10 cellular contexts compared by ENCODE assay signal in genomic region chr18:36352384-36352783, GRCh38. TPM values are rescaled to one million over a fixed set of nuclear protein-coding genes. Genes with fewer than 3 reads are reported as not detected.
DNase-seq lines count a peak whose midpoint lies in the region; ATAC-seq and TF ChIP-seq lines count a peak whose summit lies in the region.
"Had no signal": no experiment of that assay in that cellular context is flagged by ENCODE, and none has a peak within 500 bp of the region (broad histone marks: within the 10 kb centered on the region; RNA-seq: fewer than 3 reads in every experiment).

No MANE protein-coding gene starts in this region.

- H3K4me3 ChIP-seq in epithelial cell of proximal tubule (ENCODE audit: low read depth, low read length) (no peak overlapping the region), Karpas-422 (ENCODE audit: low read length) (no peak overlapping the region)

- no peaks in the 10 kb centered on the region for H3K79me2 ChIP-seq in Karpas-422 (ENCODE audit: low read length)

- H3K27ac ChIP-seq in Karpas-422 (ENCODE audit: low read length): no peak overlapping the region

- no peak overlapping the region for H2AFZ ChIP-seq in Karpas-422 (ENCODE audit: low read length)

- H3K9ac ChIP-seq in Karpas-422 (ENCODE audit: low read length): no peak overlapping the region

- ATAC-seq in GM21447 (IDR thresholded peaks at IDR 0.05; ENCODE audit: unreplicated experiment) (no peak), HG02678 (IDR thresholded peaks at IDR 0.05; ENCODE audit: unreplicated experiment) (no peak)

- H3K9me2 ChIP-seq in Karpas-422 (replicated peaks; ENCODE audit: insufficient read depth, low read length): no peaks in the 10 kb centered on the region

- H3K4me2 ChIP-seq in Karpas-422 (ENCODE audit: low read depth, low read length, poor library complexity, severe bottlenecking): no peak overlapping the region

- no peaks in the 10 kb centered on the region for H3K36me3 ChIP-seq in Karpas-422 (ENCODE audit: insufficient read depth, low read length)

- peak; percentile 94 for DNase-seq in EH (ENCODE audit: low read depth)
- peak; percentile 14 for DNase-seq in NCI-H446 treated with DMSO at 0.1 percent for 48 hours (lab: John Stamatoyannopoulos, UW)
- peak; percentile 84 for DNase-seq in epithelial cell of proximal tubule (ENCODE audit: low read depth)
- DNase-seq in putamen (ENCODE audit: low spot score): peak; percentile 34
- no peak for DNase-seq in GDM1 (lab: John Stamatoyannopoulos, UW)
- no peak for DNase-seq in Karpas-422
- DNase-seq: activated T-cell treated with anti-CD3 and anti-CD28 coated beads for 4 hours, NCI-H2029 had no signal

- no peaks in the 10 kb centered on the region for H3K4me1 ChIP-seq in Karpas-422 (ENCODE audit: low read length)

- no peaks in the 10 kb centered on the region for H3K9me3 ChIP-seq in Karpas-422 (ENCODE audit: low read length)

- H3K27me3 ChIP-seq in Karpas-422 (ENCODE audit: low read length): no peaks in the 10 kb centered on the region

- no peak for TF ChIP-seq CTCF in epithelial cell of proximal tubule (conservative IDR thresholded peaks at IDR 0.05; ENCODE audit: low read depth, low read length)

- H4K20me1 ChIP-seq in Karpas-422 (ENCODE audit: insufficient read depth, low read depth, low read length): no peaks in the 10 kb centered on the region

RNA-seq across cellular contexts. Expression of gene FHOD3, which starts 54.9 kb away (rescaled TPM):
- 27.3 and 28.4 TPM in 2 replicates for total RNA-seq in epithelial cell of proximal tubule
- total RNA-seq in Karpas-422 (2014; rRNA removed; shearing (Covaris generic); ENCODE audit: low replicate concordance): 23.4 and 26.6 TPM in 2 replicates

Comparison
In these comparisons a context has a peak if more than half of its experiments do, and no peak if none do; other contexts are left out.
1. DNase-seq: peak in EH (single experiment), NCI-H446 treated with DMSO at 0.1 percent for 48 hours (single experiment), epithelial cell of proximal tubule (single experiment) and putamen (single experiment); none in GDM1 (single experiment) and Karpas-422 (single experiment).